In genomic region chr1:3265800-3266485, GRCh38 we compare ENCODE assay signal across 18 cellular contexts.
DNase-seq lines count a peak whose midpoint lies in the region; ATAC-seq and TF ChIP-seq lines count a peak whose summit lies in the region.
"Had no signal": no experiment of that assay in that cellular context is flagged by ENCODE, and none has a peak within 500 bp of the region (broad histone marks: within the 10 kb centered on the region; RNA-seq: fewer than 3 reads in every experiment).

No MANE protein-coding gene starts in this region.

- no peaks in the 10 kb centered on the region for H3K27me3 Mint-ChIP-seq in progenitor cell of endocrine pancreas
- H3K27me3 Mint-ChIP-seq in activated naive CD8-positive, alpha-beta T cell treated with anti-CD3 and anti-CD28 coated beads for 36 hours, result peaks cover 5% of the 10 kb centered on the region

- no peaks in the 10 kb centered on the region for H3K9me3 Mint-ChIP-seq in progenitor cell of endocrine pancreas (ENCODE audit: low read depth)
- H3K9me3 Mint-ChIP-seq in activated naive CD8-positive, alpha-beta T cell treated with anti-CD3 and anti-CD28 coated beads for 36 hours, result no peaks in the 10 kb centered on the region
- H3K9me3 Mint-ChIP-seq: CD4-positive, alpha-beta T cell had no signal

- H3K4me1 Mint-ChIP-seq in progenitor cell of endocrine pancreas (ENCODE audit: low read depth), result peaks cover 26% of the 10 kb centered on the region
- H3K4me1 Mint-ChIP-seq in activated naive CD8-positive, alpha-beta T cell treated with anti-CD3 and anti-CD28 coated beads for 36 hours, result no peaks in the 10 kb centered on the region

- intact Hi-C loops in Right ventricle myocardium inferior (cut with DNase I), result no loop called here
- intact Hi-C loops in Right ventricle myocardium superior (cut with DNase I), result no loop called here

- peak overlapping the region; percentile 62 for H3K27ac ChIP-seq in layer of hippocampus (ENCODE audit: low read depth, low read length)
- H3K27ac ChIP-seq: 22Rv1, A549, C4-2B had no signal

- DNase-seq in Right ventricle myocardium inferior (ENCODE audit: missing footprints), result peak; percentile 54
- DNase-seq in Right ventricle myocardium superior, result no peak
- DNase-seq in progenitor cell of endocrine pancreas (ENCODE audit: low spot score, unreplicated experiment), result no peak
- no peak for DNase-seq in DMS153 (lab: John Stamatoyannopoulos, UW)
- no peak for DNase-seq in activated naive CD8-positive, alpha-beta T cell treated with anti-CD3 and anti-CD28 coated beads for 36 hours
- DNase-seq: AML-193; Caco-2; CD4-positive, alpha-beta T cell; DMS79; GDM1; GOT3; HFFc6 had no signal

- peak overlapping the region; percentile 29 for H3K27ac Mint-ChIP-seq in progenitor cell of endocrine pancreas
- no peak overlapping the region for H3K27ac Mint-ChIP-seq in activated naive CD8-positive, alpha-beta T cell treated with anti-CD3 and anti-CD28 coated beads for 36 hours
- H3K27ac Mint-ChIP-seq: CD4-positive, alpha-beta T cell; HFFc6 had no signal

- peaks cover 5% of the 10 kb centered on the region for H3K27me3 ChIP-seq in layer of hippocampus (ENCODE audit: control insufficient read depth, insufficient read depth, low read length)

- no peak for ATAC-seq in Right ventricle myocardium inferior
- no peak for ATAC-seq in Right ventricle myocardium superior (ENCODE audit: poor library complexity)
- no peak for ATAC-seq in HG02588 (IDR thresholded peaks at IDR 0.05; ENCODE audit: unreplicated experiment)
- ATAC-seq: HCT116 had no signal

- no peak overlapping the region for H3K4me3 Mint-ChIP-seq in progenitor cell of endocrine pancreas (ENCODE audit: low read depth)
- no peak overlapping the region for H3K4me3 Mint-ChIP-seq in activated naive CD8-positive, alpha-beta T cell treated with anti-CD3 and anti-CD28 coated beads for 36 hours
- H3K4me3 Mint-ChIP-seq: CD4-positive, alpha-beta T cell; HFFc6 had no signal

- no peak for TF ChIP-seq CTCF in progenitor cell of endocrine pancreas (IDR thresholded peaks at IDR 0.05; ENCODE audit: unreplicated experiment)

- no peaks in the 10 kb centered on the region for H3K36me3 Mint-ChIP-seq in progenitor cell of endocrine pancreas (ENCODE audit: insufficient read depth)
- H3K36me3 Mint-ChIP-seq in activated naive CD8-positive, alpha-beta T cell treated with anti-CD3 and anti-CD28 coated beads for 36 hours, result no peaks in the 10 kb centered on the region
